Comparison of ENCODE assay signal across 8 cellular contexts in genomic region chr17:1055751-1056645, GRCh38. TPM values are rescaled to one million over a fixed set of nuclear protein-coding genes. Genes with fewer than 3 reads are reported as not detected.
DNase-seq lines count a peak whose midpoint lies in the region; ATAC-seq and TF ChIP-seq lines count a peak whose summit lies in the region.

No MANE protein-coding gene starts in this region.

- TF ChIP-seq EP300 in stomach (IDR thresholded peaks at IDR 0.05) = no peak

- H3K36me3 Mint-ChIP-seq in activated CD4-positive, alpha-beta T cell treated with anti-CD3 and anti-CD28 coated beads, Interleukin-2, amount 10 ng/mL, durations not matched to agents 24 days and 14 days (ENCODE audit: low read depth) = peaks cover 32% of the 10 kb centered on the region

- no peak overlapping the region for H3K27ac ChIP-seq in mesenchymal stem cell (ENCODE audit: low read length, poor library complexity, severe bottlenecking)
- no peak overlapping the region for H3K27ac ChIP-seq in stomach

- H2AFZ ChIP-seq in mesenchymal stem cell (ENCODE audit: low read depth, low read length) = no peak overlapping the region

- H3K4me3 ChIP-seq in mesenchymal stem cell (ENCODE audit: insufficient read depth in 1 of 2, low read depth in 1 of 2, low read length in 2 of 2) (no peak overlapping the region), stomach (no peak overlapping the region)

- in situ Hi-C loops in Caki2 (cut with HindIII; ENCODE audit: low pct_unique_long_range_greater_than_20kb, low sequenced_read_pairs) = no loop called here
- in situ Hi-C loops in KBM-7 (cut with MboI; ENCODE audit: low pct_unique_long_range_greater_than_20kb, low sequenced_read_pairs) = no loop called here

- H3K4me1 ChIP-seq in mesenchymal stem cell (ENCODE audit: control insufficient read depth, insufficient read depth, low read depth, low read length) (peaks cover 4% of the 10 kb centered on the region), stomach (peaks cover 0 to 8% (median 3%) of the 10 kb centered on the region in 4 donors)

- H3K9ac ChIP-seq in mesenchymal stem cell (ENCODE audit: low read length) = peak overlapping the region; percentile 33

- H4K91ac ChIP-seq in mesenchymal stem cell (ENCODE audit: low read length) = peak overlapping the region; percentile 3

- peaks cover 20% of the 10 kb centered on the region for H3K79me1 ChIP-seq in mesenchymal stem cell (replicated peaks; ENCODE audit: low read length, poor library complexity, severe bottlenecking)

- H3K9me3 ChIP-seq in mesenchymal stem cell (ENCODE audit: control insufficient read depth, low read length) (no peaks in the 10 kb centered on the region), stomach (no peaks in the 10 kb centered on the region)

- H3K14ac ChIP-seq in mesenchymal stem cell (ENCODE audit: low read length in 2 of 2) = no peak overlapping the region

- H3K18ac ChIP-seq in mesenchymal stem cell (ENCODE audit: low read depth in 1 of 2, low read length in 2 of 2) = no peak overlapping the region

- H2BK120ac ChIP-seq in mesenchymal stem cell (ENCODE audit: low read depth, low read length) = no peak overlapping the region

- no peaks in the 10 kb centered on the region for H3K9me3 Mint-ChIP-seq in activated CD4-positive, alpha-beta T cell treated with anti-CD3 and anti-CD28 coated beads, Interleukin-2, amount 10 ng/mL, durations not matched to agents 24 days and 14 days

- no peak for TF ChIP-seq POLR2A in stomach (IDR thresholded peaks at IDR 0.05)

- H3K27me3 ChIP-seq in mesenchymal stem cell (ENCODE audit: control insufficient read depth in 1 of 2, insufficient read depth in 1 of 2, low read length in 2 of 2) (no peaks in the 10 kb centered on the region), stomach (no peaks in the 10 kb centered on the region)

- H2AK5ac ChIP-seq in mesenchymal stem cell (ENCODE audit: low read length, severe bottlenecking) = peak overlapping the region; percentile 13

- H3K4ac ChIP-seq in mesenchymal stem cell (ENCODE audit: low read depth in 1 of 2, low read length in 2 of 2) = no peak overlapping the region

- no peaks in the 10 kb centered on the region for H3K27me3 Mint-ChIP-seq in activated CD4-positive, alpha-beta T cell treated with anti-CD3 and anti-CD28 coated beads, Interleukin-2, amount 10 ng/mL, durations not matched to agents 24 days and 14 days

- peaks cover 65 to 81% of the 10 kb centered on the region in 2 experiments for H3K36me3 ChIP-seq in mesenchymal stem cell (ENCODE audit: control insufficient read depth in 1 of 2, insufficient read depth in 2 of 2, low read depth in 1 of 2, low read length in 2 of 2)
- peaks cover 50 to 82% (median 74%) of the 10 kb centered on the region in 4 donors for H3K36me3 ChIP-seq in stomach

- no peaks in the 10 kb centered on the region for H3K4me1 Mint-ChIP-seq in activated CD4-positive, alpha-beta T cell treated with anti-CD3 and anti-CD28 coated beads, Interleukin-2, amount 10 ng/mL, durations not matched to agents 24 days and 14 days

- TF ChIP-seq CTCF in stomach (IDR thresholded peaks at IDR 0.05) = peak in 5 of 7 experiments; percentile 58 to 77 (median 64)

- no peak overlapping the region for H3K23ac ChIP-seq in mesenchymal stem cell (ENCODE audit: low read length in 2 of 2)

- no peak overlapping the region for H2BK5ac ChIP-seq in mesenchymal stem cell (ENCODE audit: low read depth, low read length, poor library complexity, severe bottlenecking)

- DNase-seq in Caki2 (ENCODE audit: low read depth) (peak; percentile 30), KBM-7 (peak; percentile 48), mesenchymal stem cell (peak; percentile 72), stomach (peak; percentile 63), NCI-H345 (lab: John Stamatoyannopoulos, UW) (no peak)
- DNase-seq in activated CD4-positive, alpha-beta T cell treated with anti-CD3 and anti-CD28 coated beads, Interleukin-2, amount 10 ng/mL, durations not matched to agents 24 days and 14 days = peak; percentile 81
- peak; percentile 11 for DNase-seq in effector CD4-positive, alpha-beta T cell

- no peak overlapping the region for H3K27ac Mint-ChIP-seq in activated CD4-positive, alpha-beta T cell treated with anti-CD3 and anti-CD28 coated beads, Interleukin-2, amount 10 ng/mL, durations not matched to agents 24 days and 14 days

- no peak overlapping the region for H2BK15ac ChIP-seq in mesenchymal stem cell (ENCODE audit: low read depth, poor library complexity, severe bottlenecking)

- H3K4me2 ChIP-seq in mesenchymal stem cell (ENCODE audit: low read length, poor library complexity, severe bottlenecking) = no peak overlapping the region

- H2BK12ac ChIP-seq in mesenchymal stem cell (ENCODE audit: low read length in 2 of 2) = peak overlapping the region in 1 of 2 experiments; percentile 15

- intact Hi-C loops in activated CD4-positive, alpha-beta T cell treated with anti-CD3 and anti-CD28 coated beads, Interleukin-2, amount 10 ng/mL, durations not matched to agents 24 days and 14 days (cut with micrococcal nuclease) = loop anchor here (10.0 kb wide), 1 partner anchor 129 kb away; no protein-coding TSS in a partner anchor
- intact Hi-C loops in stomach (cut with DNase I; ENCODE audit: low total_unique reads) = loop anchor here (10.0 kb wide), 1 partner anchor 51 kb away; no protein-coding TSS in a partner anchor

- H3K4me3 Mint-ChIP-seq in activated CD4-positive, alpha-beta T cell treated with anti-CD3 and anti-CD28 coated beads, Interleukin-2, amount 10 ng/mL, durations not matched to agents 24 days and 14 days = no peak overlapping the region

- no peak overlapping the region for H4K8ac ChIP-seq in mesenchymal stem cell (ENCODE audit: low read length)

- 64% methylated on average over 22 of the region's 22 CpGs for WGBS in mesenchymal stem cell
- 40 to 56% (median 51%) methylated on average over 14 to 22 of the region's 22 CpGs for WGBS in stomach, 5 donors

- ATAC-seq in GM18870 (IDR thresholded peaks at IDR 0.05; ENCODE audit: unreplicated experiment) = no peak

RNA-seq across cellular contexts. Expression of gene TIMM22, which starts 59.1 kb away (rescaled TPM):
- total RNA-seq in Caki2 (2014; rRNA removed; shearing (Covaris generic); ENCODE audit: low replicate concordance) = 12.5 and 19.8 TPM in 2 replicates
- total RNA-seq in activated CD4-positive, alpha-beta T cell treated with anti-CD3 and anti-CD28 coated beads, Interleukin-2, amount 10 ng/mL, durations not matched to agents 24 days and 14 days = 14.7 and 15.7 TPM in 2 replicates
- polyA plus RNA-seq in mesenchymal stem cell (2013, experiment 1 of 2) = 14.9 TPM
- 15.8 TPM for polyA plus RNA-seq in mesenchymal stem cell (2013, experiment 2 of 2)
- 10 to 100 TPM in 2 of 5 donors, 1 to 10 TPM in 2, under 1 TPM in 1; 0.29 to 22.6 (median 8.9) TPM for total RNA-seq in stomach
- 1 to 10 TPM; 7.3 to 9.5 (median 8.6) TPM for polyA plus RNA-seq in stomach
